Comparison of ENCODE assay signal across 12 cellular contexts in the genomic region with DNA sequence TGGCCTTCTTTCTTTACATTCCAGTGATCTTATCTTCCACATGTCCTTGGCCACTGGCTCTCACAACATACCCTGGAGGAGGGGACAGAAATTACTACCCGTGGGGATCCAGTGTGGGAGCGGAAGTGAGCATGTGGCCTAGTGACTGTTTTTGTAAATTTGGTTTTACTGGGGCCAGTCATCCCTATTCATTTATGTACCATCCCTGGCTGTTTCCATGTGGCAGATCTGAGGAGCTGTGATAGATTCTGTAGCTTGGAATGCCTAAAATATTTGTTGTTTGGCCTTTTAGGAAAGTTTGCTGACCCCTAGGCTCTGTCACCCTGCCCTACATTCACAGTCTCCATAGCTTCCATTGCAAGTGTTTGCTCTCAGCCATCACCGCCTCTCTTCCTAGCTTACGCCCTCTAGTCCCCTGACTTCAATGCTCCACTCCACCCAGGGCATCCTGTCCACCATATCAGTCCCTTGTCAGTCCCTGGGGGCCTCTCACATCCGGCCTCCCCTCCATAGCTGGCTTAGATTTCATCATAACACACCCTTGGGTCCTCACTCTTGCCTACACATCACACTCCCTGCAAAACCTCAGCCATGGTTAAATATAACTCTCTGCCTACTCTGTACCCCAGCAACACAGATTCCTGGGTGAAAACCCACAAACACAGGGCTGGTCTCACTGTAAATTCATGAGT. TPM values are rescaled to one million over a fixed set of nuclear protein-coding genes. Genes with fewer than 3 reads are reported as not detected.
DNase-seq lines count a peak whose midpoint lies in the region; ATAC-seq and TF ChIP-seq lines count a peak whose summit lies in the region.
"Had no signal": no experiment of that assay in that cellular context is flagged by ENCODE, and none has a peak within 500 bp of the region (broad histone marks: within the 10 kb centered on the region; RNA-seq: fewer than 3 reads in every experiment).

No MANE protein-coding gene starts in this region.

- DNase-seq in cardiac muscle cell (ENCODE audit: low read depth in 1 of 2, low spot score in 1 of 2) = peak; percentile 25 to 80
- no peak for DNase-seq in right atrium auricular region (ENCODE audit: low spot score)
- peak; percentile 27 for DNase-seq in OCI-M1 (lab: John Stamatoyannopoulos, UW)
- DNase-seq in endodermal cell = peak; percentile 46
- DNase-seq in stimulated activated effector memory CD8-positive, alpha-beta T cell treated with anti-CD3 and anti-CD28 coated beads, Interleukin-12 subunit alpha, Interleukin-12 subunit beta, amount 100 ng/mL, for 72 hours (ENCODE audit: low spot score in 2 of 2) = no peak
- no peak for DNase-seq in Ammon's horn (ENCODE audit: low spot score)
- DNase-seq: NCI-H1417 treated with DMSO at 0.1 percent for 48 hours had no signal

- no peak for TF ChIP-seq CTCF in cardiac muscle cell (IDR thresholded peaks at IDR 0.05; ENCODE audit: low read depth, low read length)
- no peak for TF ChIP-seq CTCF in right atrium auricular region (IDR thresholded peaks at IDR 0.05)
- TF ChIP-seq CTCF in endodermal cell (conservative IDR thresholded peaks at IDR 0.05) = peak; percentile 30

- H3K36me3 ChIP-seq in cardiac muscle cell (peaks cover 19% of the 10 kb centered on the region), right atrium auricular region (no peaks in the 10 kb centered on the region), endodermal cell (ENCODE audit: control insufficient read depth, insufficient read depth, low read length) (peaks cover 93% of the 10 kb centered on the region)

- H3K9me3 Mint-ChIP-seq in endodermal cell = no peaks in the 10 kb centered on the region
- H3K9me3 Mint-ChIP-seq in stimulated activated effector memory CD8-positive, alpha-beta T cell treated with anti-CD3 and anti-CD28 coated beads, Interleukin-12 subunit alpha, Interleukin-12 subunit beta, amount 100 ng/mL, for 72 hours = no peaks in the 10 kb centered on the region
- H3K9me3 Mint-ChIP-seq: activated naive CD4-positive, alpha-beta T cell treated with anti-CD3 and anti-CD28 coated beads, Interleukin-2, amount 50 U/mL, for 24 hours had no signal

- H3K27me3 ChIP-seq in cardiac muscle cell = no peaks in the 10 kb centered on the region
- no peaks in the 10 kb centered on the region for H3K27me3 ChIP-seq in right atrium auricular region
- H3K27me3 ChIP-seq in endodermal cell (ENCODE audit: control insufficient read depth, insufficient read depth, low read length, poor library complexity, severe bottlenecking) = no peaks in the 10 kb centered on the region

- H3K4me3 Mint-ChIP-seq in endodermal cell = no peak overlapping the region
- no peak overlapping the region for H3K4me3 Mint-ChIP-seq in stimulated activated effector memory CD8-positive, alpha-beta T cell treated with anti-CD3 and anti-CD28 coated beads, Interleukin-12 subunit alpha, Interleukin-12 subunit beta, amount 100 ng/mL, for 72 hours
- H3K4me3 Mint-ChIP-seq: activated naive CD4-positive, alpha-beta T cell treated with anti-CD3 and anti-CD28 coated beads, Interleukin-2, amount 50 U/mL, for 24 hours; B cell had no signal

- no peak for ATAC-seq in stimulated activated effector memory CD8-positive, alpha-beta T cell treated with anti-CD3 and anti-CD28 coated beads, Interleukin-12 subunit alpha, Interleukin-12 subunit beta, amount 100 ng/mL, for 72 hours
- ATAC-seq in HG03565 (IDR thresholded peaks at IDR 0.05; ENCODE audit: unreplicated experiment) (no peak), HG02623 (IDR thresholded peaks at IDR 0.05; ENCODE audit: unreplicated experiment) (no peak)

- H3K27ac ChIP-seq in cardiac muscle cell = peak overlapping the region; percentile 40
- no peak overlapping the region for H3K27ac ChIP-seq in right atrium auricular region
- H3K27ac ChIP-seq in endodermal cell (ENCODE audit: low read depth, low read length) = no peak overlapping the region
- H3K27ac ChIP-seq: SK-N-MC had no signal

- no peak overlapping the region for H3K4me3 ChIP-seq in cardiac muscle cell
- H3K4me3 ChIP-seq in right atrium auricular region = no peak overlapping the region
- no peak overlapping the region for H3K4me3 ChIP-seq in endodermal cell (ENCODE audit: low read length)
- H3K4me3 ChIP-seq: SK-N-MC had no signal

- no peak overlapping the region for H3K9ac ChIP-seq in endodermal cell (ENCODE audit: extremely low read depth, low read length, poor library complexity, severe bottlenecking)

- H3K4me1 ChIP-seq in cardiac muscle cell (ENCODE audit: low read depth) (peaks cover 9% of the 10 kb centered on the region), right atrium auricular region (no peaks in the 10 kb centered on the region), endodermal cell (ENCODE audit: control insufficient read depth, insufficient read depth, low read length) (no peaks in the 10 kb centered on the region)

- H3K36me3 Mint-ChIP-seq in endodermal cell (ENCODE audit: low read depth) = peaks cover 87% of the 10 kb centered on the region
- H3K36me3 Mint-ChIP-seq in stimulated activated effector memory CD8-positive, alpha-beta T cell treated with anti-CD3 and anti-CD28 coated beads, Interleukin-12 subunit alpha, Interleukin-12 subunit beta, amount 100 ng/mL, for 72 hours = peaks cover 45% of the 10 kb centered on the region

- WGBS in endodermal cell (ENCODE audit: insufficient coverage in 1 of 2, insufficient read length in 1 of 2), 2 experiments = 87 to 93% methylated on average over 3 to 5 of the region's 5 CpGs

- H3K27me3 Mint-ChIP-seq in endodermal cell (ENCODE audit: insufficient read depth) = no peaks in the 10 kb centered on the region
- H3K27me3 Mint-ChIP-seq: activated naive CD4-positive, alpha-beta T cell treated with anti-CD3 and anti-CD28 coated beads, Interleukin-2, amount 50 U/mL, for 24 hours; B cell had no signal

- peaks cover 13% of the 10 kb centered on the region for H3K4me1 Mint-ChIP-seq in endodermal cell
- peaks cover 13% of the 10 kb centered on the region for H3K4me1 Mint-ChIP-seq in stimulated activated effector memory CD8-positive, alpha-beta T cell treated with anti-CD3 and anti-CD28 coated beads, Interleukin-12 subunit alpha, Interleukin-12 subunit beta, amount 100 ng/mL, for 72 hours
- H3K4me1 Mint-ChIP-seq: activated naive CD4-positive, alpha-beta T cell treated with anti-CD3 and anti-CD28 coated beads, Interleukin-2, amount 50 U/mL, for 24 hours had no signal

- peak overlapping the region; percentile 69 for H3K27ac Mint-ChIP-seq in endodermal cell
- peak overlapping the region; percentile 22 for H3K27ac Mint-ChIP-seq in stimulated activated effector memory CD8-positive, alpha-beta T cell treated with anti-CD3 and anti-CD28 coated beads, Interleukin-12 subunit alpha, Interleukin-12 subunit beta, amount 100 ng/mL, for 72 hours
- H3K27ac Mint-ChIP-seq: activated naive CD4-positive, alpha-beta T cell treated with anti-CD3 and anti-CD28 coated beads, Interleukin-2, amount 50 U/mL, for 24 hours; B cell had no signal

- no peaks in the 10 kb centered on the region for H3K9me3 ChIP-seq in cardiac muscle cell (ENCODE audit: low read depth)
- H3K9me3 ChIP-seq in right atrium auricular region = no peaks in the 10 kb centered on the region
- H3K9me3 ChIP-seq in endodermal cell (ENCODE audit: control insufficient read depth, low read length) = no peaks in the 10 kb centered on the region

RNA-seq across cellular contexts. Expression of gene DHCR24, which starts 25.8 kb away (rescaled TPM):
- total RNA-seq in cardiac muscle cell (144 and 317 TPM in 2 replicates), right atrium auricular region (10 to 100 TPM; 13.4 to 20.4 TPM), endodermal cell (100 to 1,000 TPM; 243 to 340 TPM)
- polyA plus RNA-seq in cardiac muscle cell = 59.8 and 181 TPM in 2 replicates
- 221 TPM for polyA plus RNA-seq in endodermal cell (2013, experiment 1 of 2)
- polyA plus RNA-seq in endodermal cell (2013, experiment 2 of 2) = 218 TPM

Comparison
In these comparisons a context has a peak if more than half of its experiments do, and no peak if none do; other contexts are left out.
1. DNase-seq: peak in cardiac muscle cell (2 of 2), OCI-M1 (single experiment) and endodermal cell (single experiment); none in right atrium auricular region (single experiment), stimulated activated effector memory CD8-positive, alpha-beta T cell treated with anti-CD3 and anti-CD28 coated beads, Interleukin-12 subunit alpha, Interleukin-12 subunit beta, amount 100 ng/mL, for 72 hours (0 of 2) and Ammon's horn (single experiment).